Comparison of ENCODE assay signal across 1 cellular context in the genomic region with DNA sequence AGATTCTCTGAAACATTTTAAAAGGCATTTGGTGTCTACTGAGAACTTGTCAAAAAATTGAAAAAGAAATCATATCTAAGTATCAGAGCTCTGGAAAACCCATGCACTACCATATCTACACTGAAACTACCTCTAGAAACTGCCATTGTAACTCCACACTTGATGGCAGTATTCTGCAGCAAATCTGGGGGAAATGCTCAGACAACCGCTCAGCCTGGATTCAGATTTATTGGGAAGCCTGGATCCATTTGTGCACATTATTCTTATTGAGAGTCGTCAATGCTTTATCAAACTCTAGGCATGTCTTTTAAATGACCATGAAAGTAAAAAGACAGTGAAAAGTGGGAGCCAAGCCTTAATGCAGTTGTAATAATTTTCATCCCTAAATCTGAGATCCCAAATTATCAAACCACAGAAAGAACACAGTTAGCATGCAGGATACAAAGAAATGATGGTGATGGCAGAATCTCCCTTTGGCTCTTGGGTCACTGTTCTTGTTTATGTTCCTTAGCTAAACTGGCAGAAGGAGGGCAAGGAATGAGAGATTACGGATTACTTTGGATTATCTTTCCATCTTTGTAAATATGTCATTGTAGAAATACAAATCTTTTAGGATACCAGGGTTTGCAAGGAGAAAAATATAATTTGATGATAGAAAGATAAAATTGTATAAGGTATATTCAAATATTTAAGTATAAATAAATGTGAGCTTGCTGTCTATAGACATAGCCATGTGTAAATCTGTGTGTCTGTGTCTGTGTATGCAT.
TF ChIP-seq lines count a peak whose summit lies in the region.

No MANE protein-coding gene starts in this region.

TF ChIP-seq in neural cell, 6 proteins besides CTCF, POLR2A, EP300 and RAD21 (continued from another document):
- TF ChIP-seq, protein P1, sequence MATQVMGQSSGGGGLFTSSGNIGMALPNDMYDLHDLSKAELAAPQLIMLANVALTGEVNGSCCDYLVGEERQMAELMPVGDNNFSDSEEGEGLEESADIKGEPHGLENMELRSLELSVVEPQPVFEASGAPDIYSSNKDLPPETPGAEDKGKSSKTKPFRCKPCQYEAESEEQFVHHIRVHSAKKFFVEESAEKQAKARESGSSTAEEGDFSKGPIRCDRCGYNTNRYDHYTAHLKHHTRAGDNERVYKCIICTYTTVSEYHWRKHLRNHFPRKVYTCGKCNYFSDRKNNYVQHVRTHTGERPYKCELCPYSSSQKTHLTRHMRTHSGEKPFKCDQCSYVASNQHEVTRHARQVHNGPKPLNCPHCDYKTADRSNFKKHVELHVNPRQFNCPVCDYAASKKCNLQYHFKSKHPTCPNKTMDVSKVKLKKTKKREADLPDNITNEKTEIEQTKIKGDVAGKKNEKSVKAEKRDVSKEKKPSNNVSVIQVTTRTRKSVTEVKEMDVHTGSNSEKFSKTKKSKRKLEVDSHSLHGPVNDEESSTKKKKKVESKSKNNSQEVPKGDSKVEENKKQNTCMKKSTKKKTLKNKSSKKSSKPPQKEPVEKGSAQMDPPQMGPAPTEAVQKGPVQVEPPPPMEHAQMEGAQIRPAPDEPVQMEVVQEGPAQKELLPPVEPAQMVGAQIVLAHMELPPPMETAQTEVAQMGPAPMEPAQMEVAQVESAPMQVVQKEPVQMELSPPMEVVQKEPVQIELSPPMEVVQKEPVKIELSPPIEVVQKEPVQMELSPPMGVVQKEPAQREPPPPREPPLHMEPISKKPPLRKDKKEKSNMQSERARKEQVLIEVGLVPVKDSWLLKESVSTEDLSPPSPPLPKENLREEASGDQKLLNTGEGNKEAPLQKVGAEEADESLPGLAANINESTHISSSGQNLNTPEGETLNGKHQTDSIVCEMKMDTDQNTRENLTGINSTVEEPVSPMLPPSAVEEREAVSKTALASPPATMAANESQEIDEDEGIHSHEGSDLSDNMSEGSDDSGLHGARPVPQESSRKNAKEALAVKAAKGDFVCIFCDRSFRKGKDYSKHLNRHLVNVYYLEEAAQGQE (IDR thresholded peaks at IDR 0.05; ENCODE audit: borderline replicate concordance) = no peak
- no peak for TF ChIP-seq MXI1 (conservative IDR thresholded peaks at IDR 0.05; ENCODE audit: poor library complexity, severe bottlenecking)
